24 cellular contexts compared by ENCODE assay signal in the genomic region with DNA sequence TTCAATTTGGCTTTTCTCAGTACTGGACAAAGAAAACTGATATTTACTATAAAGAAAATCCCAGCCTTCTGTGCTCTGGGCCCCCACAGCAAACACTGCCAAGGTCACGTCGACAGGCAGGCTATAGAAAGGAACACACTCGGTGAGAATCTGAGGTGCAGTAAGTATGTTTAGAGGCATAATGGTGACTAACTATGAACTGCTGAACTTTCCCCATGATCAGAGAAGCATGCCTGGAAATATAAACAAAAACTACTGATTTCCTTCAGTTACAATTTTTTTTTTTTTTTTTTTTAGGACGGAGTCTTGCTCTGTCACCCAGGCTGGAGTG. TPM values are rescaled to one million over a fixed set of nuclear protein-coding genes. Genes with fewer than 3 reads are reported as not detected.
DNase-seq lines count a peak whose midpoint lies in the region; ATAC-seq and TF ChIP-seq lines count a peak whose summit lies in the region.
"Had no signal": no experiment of that assay in that cellular context is flagged by ENCODE, and none has a peak within 500 bp of the region (broad histone marks: within the 10 kb centered on the region; RNA-seq: fewer than 3 reads in every experiment).

No MANE protein-coding gene starts in this region.

- H3K36me3 ChIP-seq in breast epithelium = no peaks in the 10 kb centered on the region
- H3K36me3 ChIP-seq in H7 (replicated peaks; ENCODE audit: control insufficient read depth, insufficient read depth, low read length) = peaks cover 1% of the 10 kb centered on the region; the same call in 1 of the 2 replicates

- H3K27me3 ChIP-seq in breast epithelium = no peaks in the 10 kb centered on the region
- H3K27me3 ChIP-seq in H7 (ENCODE audit: control insufficient read depth, insufficient read depth, low read length) = no peaks in the 10 kb centered on the region

- H3K9me3 Mint-ChIP-seq in MCF 10A (ENCODE audit: unreplicated experiment) = no peaks in the 10 kb centered on the region
- no peaks in the 10 kb centered on the region for H3K9me3 Mint-ChIP-seq in stimulated activated effector memory CD8-positive, alpha-beta T cell treated with anti-CD3 and anti-CD28 coated beads, Interleukin-12 subunit alpha, Interleukin-12 subunit beta, amount 100 ng/mL, for 72 hours
- H3K9me3 Mint-ChIP-seq: activated CD4-positive, alpha-beta memory T cell treated with anti-CD3 and anti-CD28 coated beads, Interleukin-2, amount 10 ng/mL, durations not matched to agents 7 days and 5 days; activated naive CD4-positive, alpha-beta T cell treated with anti-CD3 and anti-CD28 coated beads, Interleukin-2, amount 50 U/mL, for 72 hours; CD4-positive, CD25-positive, alpha-beta regulatory T cell; memory B cell; naive B cell; stimulated activated memory B cell treated with anti-CD40 and anti-IgM and Interleukin-4, amounts not matched to agents 10 μg/mL and 1 μg/mL and 100 μg/mL, for 72 hours had no signal

- POLR2A ChIA-PET in MCF 10A (lab: Yijun Ruan, JAX) = interaction anchor here (0.7 to 2.9 kb wide), 6 partner anchors 11 to 375 kb away, joined by 3 to 13 read pairs (median 4); partner anchors contain the start of genes ERAP1 and ERAP2

- no TSS peak for BruUV-seq in MCF 10A (replicated peaks; lab: Mats Ljungman, UMichigan)

- no peaks in the 10 kb centered on the region for H3K4me1 ChIP-seq in breast epithelium

- H3K4me3 ChIP-seq in breast epithelium = no peak overlapping the region
- H3K4me3 ChIP-seq in H7 (ENCODE audit: insufficient read depth, low read depth, low read length) = no peak overlapping the region
- H3K4me3 ChIP-seq: GM23248, thoracic aorta had no signal

- ATAC-seq in stimulated activated effector memory CD8-positive, alpha-beta T cell treated with anti-CD3 and anti-CD28 coated beads, Interleukin-12 subunit alpha, Interleukin-12 subunit beta, amount 100 ng/mL, for 72 hours = no peak
- ATAC-seq: activated naive CD4-positive, alpha-beta T cell treated with anti-CD3 and anti-CD28 coated beads, Interleukin-2, amount 50 U/mL, for 72 hours; stimulated activated memory B cell treated with anti-CD40 and anti-IgM and Interleukin-4, amounts not matched to agents 10 μg/mL and 1 μg/mL and 100 μg/mL, for 72 hours had no signal

- no peak for TF ChIP-seq POLR2A in breast epithelium (IDR thresholded peaks at IDR 0.05)

- H3K27ac ChIP-seq in breast epithelium (no peak overlapping the region), VCaP (peak overlapping the region; percentile 6; the same call in 1 of the 2 replicates)
- H3K27ac ChIP-seq: parathyroid adenoma had no signal

- peaks cover 84% of the 10 kb centered on the region for H3K36me3 Mint-ChIP-seq in MCF 10A (ENCODE audit: insufficient read depth, unreplicated experiment)
- H3K36me3 Mint-ChIP-seq in stimulated activated effector memory CD8-positive, alpha-beta T cell treated with anti-CD3 and anti-CD28 coated beads, Interleukin-12 subunit alpha, Interleukin-12 subunit beta, amount 100 ng/mL, for 72 hours = peaks cover 100% of the 10 kb centered on the region

- CTCF ChIA-PET in MCF 10A (lab: Yijun Ruan, JAX) = interaction anchor here (0.5 to 2.9 kb wide), 5 partner anchors 51 to 437 kb away, joined by 3 to 10 read pairs (median 3); partner anchors contain the start of gene LIX1

- intact Hi-C loops in MCF 10A (cut with micrococcal nuclease) = no loop called here
- intact Hi-C loops in breast epithelium (cut with DNase I; ENCODE audit: low total_unique reads) = no loop called here

- H3K27ac Mint-ChIP-seq in MCF 10A (ENCODE audit: low read depth, unreplicated experiment) = peak overlapping the region; percentile 76
- H3K27ac Mint-ChIP-seq in stimulated activated effector memory CD8-positive, alpha-beta T cell treated with anti-CD3 and anti-CD28 coated beads, Interleukin-12 subunit alpha, Interleukin-12 subunit beta, amount 100 ng/mL, for 72 hours = peak overlapping the region; percentile 57
- H3K27ac Mint-ChIP-seq: activated CD4-positive, alpha-beta memory T cell treated with anti-CD3 and anti-CD28 coated beads, Interleukin-2, amount 10 ng/mL, durations not matched to agents 7 days and 5 days; memory B cell; stimulated activated memory B cell treated with anti-CD40 and anti-IgM and Interleukin-4, amounts not matched to agents 10 μg/mL and 1 μg/mL and 100 μg/mL, for 72 hours had no signal

- H3K4me3 Mint-ChIP-seq in MCF 10A (ENCODE audit: unreplicated experiment) = no peak overlapping the region
- no peak overlapping the region for H3K4me3 Mint-ChIP-seq in stimulated activated effector memory CD8-positive, alpha-beta T cell treated with anti-CD3 and anti-CD28 coated beads, Interleukin-12 subunit alpha, Interleukin-12 subunit beta, amount 100 ng/mL, for 72 hours
- H3K4me3 Mint-ChIP-seq: activated CD4-positive, alpha-beta memory T cell treated with anti-CD3 and anti-CD28 coated beads, Interleukin-2, amount 10 ng/mL, durations not matched to agents 7 days and 5 days; brain; CD4-positive, CD25-positive, alpha-beta regulatory T cell; memory B cell; naive B cell; stimulated activated memory B cell treated with anti-CD40 and anti-IgM and Interleukin-4, amounts not matched to agents 10 μg/mL and 1 μg/mL and 100 μg/mL, for 72 hours had no signal

- H3K27me3 Mint-ChIP-seq in MCF 10A (ENCODE audit: insufficient read depth, unreplicated experiment) = no peaks in the 10 kb centered on the region
- H3K27me3 Mint-ChIP-seq: activated CD4-positive, alpha-beta memory T cell treated with anti-CD3 and anti-CD28 coated beads, Interleukin-2, amount 10 ng/mL, durations not matched to agents 7 days and 5 days; brain; CD4-positive, CD25-positive, alpha-beta regulatory T cell; memory B cell; naive B cell; stimulated activated memory B cell treated with anti-CD40 and anti-IgM and Interleukin-4, amounts not matched to agents 10 μg/mL and 1 μg/mL and 100 μg/mL, for 72 hours had no signal

- H3K4me1 Mint-ChIP-seq in MCF 10A (ENCODE audit: insufficient read depth, unreplicated experiment) = peaks cover 18% of the 10 kb centered on the region
- H3K4me1 Mint-ChIP-seq in stimulated activated effector memory CD8-positive, alpha-beta T cell treated with anti-CD3 and anti-CD28 coated beads, Interleukin-12 subunit alpha, Interleukin-12 subunit beta, amount 100 ng/mL, for 72 hours = no peaks in the 10 kb centered on the region
- H3K4me1 Mint-ChIP-seq: activated CD4-positive, alpha-beta memory T cell treated with anti-CD3 and anti-CD28 coated beads, Interleukin-2, amount 10 ng/mL, durations not matched to agents 7 days and 5 days; memory B cell; naive B cell; stimulated activated memory B cell treated with anti-CD40 and anti-IgM and Interleukin-4, amounts not matched to agents 10 μg/mL and 1 μg/mL and 100 μg/mL, for 72 hours had no signal

- DNase-seq in MCF 10A (ENCODE audit: unreplicated experiment) (no peak), breast epithelium (ENCODE audit: low spot score in 2 of 2) (no peak), iris pigment epithelial cell (ENCODE audit: low read depth) (peak; percentile 36), NCI-H2171 (lab: John Stamatoyannopoulos, UW) (no peak), AG08395 (ENCODE audit: low spot score) (no peak), H7 (no peak)
- DNase-seq in stimulated activated effector memory CD8-positive, alpha-beta T cell treated with anti-CD3 and anti-CD28 coated beads, Interleukin-12 subunit alpha, Interleukin-12 subunit beta, amount 100 ng/mL, for 72 hours (ENCODE audit: low spot score in 2 of 2) = no peak
- DNase-seq: activated CD4-positive, alpha-beta memory T cell treated with anti-CD3 and anti-CD28 coated beads, Interleukin-2, amount 10 ng/mL, durations not matched to agents 7 days and 5 days; activated CD4-positive, CD25-positive, alpha-beta regulatory T cell; CD4-positive, CD25-positive, alpha-beta regulatory T cell; GF-D8; GM23248; hypothalamus; KBM-7; naive B cell; NCI-H2029 treated with DMSO at 0.1 percent for 48 hours; T1000 had no signal

- no peak for TF ChIP-seq CTCF in MCF 10A (IDR thresholded peaks at IDR 0.05; ENCODE audit: unreplicated experiment)
- TF ChIP-seq CTCF in breast epithelium (IDR thresholded peaks at IDR 0.05) = no peak
- no peak for TF ChIP-seq CTCF in VCaP (conservative IDR thresholded peaks at IDR 0.05)

- peaks cover 0 to 5% of the 10 kb centered on the region in 2 donors for H3K9me3 ChIP-seq in breast epithelium
- H3K9me3 ChIP-seq: thoracic aorta had no signal

RNA-seq across cellular contexts. Expression of gene ERAP1, which starts 26.0 kb away (rescaled TPM):
- total RNA-seq in MCF 10A (2022) (23.2 and 26.3 TPM in 2 replicates), breast epithelium (10 to 100 TPM; 37.4 to 49.0 (median 46.7) TPM)
- 8.9 and 10.5 TPM in 2 replicates for total RNA-seq in H7 (2014; rRNA removed; shearing (Covaris generic))
